Comparison of ENCODE assay signal across 1 cellular context in genomic region chr6:23349521-23350147, GRCh38.
A peak's percentile ranks its signal among the peaks of the same experiment; 100 is the strongest.
TF ChIP-seq lines count a peak whose summit lies in the region.

No MANE protein-coding gene starts in this region.

TF ChIP-seq in SK-N-SH treated with all-trans-retinoic acid at 6 μM for 48 hours, 23 proteins besides CTCF, POLR2A, EP300 and RAD21 (continued from another document):
- peak; percentile 99 for TF ChIP-seq PATZ1 (CRISPR knock-in tag; IDR thresholded peaks at IDR 0.05; ENCODE audit: borderline replicate concordance)
- TF ChIP-seq POU6F1 (CRISPR knock-in tag; IDR thresholded peaks at IDR 0.05; ENCODE audit: borderline replicate concordance, low read depth): peak; percentile 84; the same call in 1 of the 2 replicates
- peak; percentile 99 for TF ChIP-seq GLIS3 (CRISPR knock-in tag; IDR thresholded peaks at IDR 0.05)
- peak; percentile 78; the same call in 1 of the 2 replicates for TF ChIP-seq BACH2 (CRISPR knock-in tag; IDR thresholded peaks at IDR 0.05; ENCODE audit: borderline replicate concordance)
- TF ChIP-seq PPARA (CRISPR knock-in tag; IDR thresholded peaks at IDR 0.05; ENCODE audit: borderline replicate concordance): no peak
- TF ChIP-seq ZFP30 (CRISPR knock-in tag; IDR thresholded peaks at IDR 0.05): peak; percentile 52; the same call in 1 of the 2 replicates
- no peak; the same call in 1 of the 2 replicates for TF ChIP-seq ARNTL (CRISPR knock-in tag; IDR thresholded peaks at IDR 0.05; ENCODE audit: borderline replicate concordance, low read depth)
- TF ChIP-seq TSHZ2 (CRISPR knock-in tag; IDR thresholded peaks at IDR 0.05): peak; percentile 98
- TF ChIP-seq CSDC2 (CRISPR knock-in tag; IDR thresholded peaks at IDR 0.05): peak; percentile 84; the same call in 1 of the 2 replicates
- TF ChIP-seq SNAI2 (CRISPR knock-in tag; IDR thresholded peaks at IDR 0.05): peak; percentile 89
